1 cellular context compared by ENCODE assay signal in genomic region chr20:7938058-7938457, GRCh38.
A peak's percentile ranks its signal among the peaks of the same experiment; 100 is the strongest.
TF ChIP-seq lines count a peak whose summit lies in the region.

No MANE protein-coding gene starts in this region.

TF ChIP-seq in HepG2, 621 proteins besides CTCF, POLR2A, EP300 and RAD21:
- TF ChIP-seq ZNF512B (CRISPR knock-in tag; IDR thresholded peaks at IDR 0.05; ENCODE audit: borderline replicate concordance) (no peak), USF2 (IDR thresholded peaks at IDR 0.05; ENCODE audit: low read depth, low read length) (no peak), USF2 (CRISPR knock-in tag; IDR thresholded peaks at IDR 0.05; ENCODE audit: borderline replicate concordance) (peak; percentile 33; the same call in 1 of the 2 replicates), BHLHE40 (IDR thresholded peaks at IDR 0.05; ENCODE audit: low read length) (peak; percentile 65; the same call in 1 of the 2 replicates), GZF1 (CRISPR knock-in tag; IDR thresholded peaks at IDR 0.05) (no peak), ZMYM3 (CRISPR knock-in tag; IDR thresholded peaks at IDR 0.05) (no peak)
